8 cellular contexts compared by ENCODE assay signal in the genomic region with DNA sequence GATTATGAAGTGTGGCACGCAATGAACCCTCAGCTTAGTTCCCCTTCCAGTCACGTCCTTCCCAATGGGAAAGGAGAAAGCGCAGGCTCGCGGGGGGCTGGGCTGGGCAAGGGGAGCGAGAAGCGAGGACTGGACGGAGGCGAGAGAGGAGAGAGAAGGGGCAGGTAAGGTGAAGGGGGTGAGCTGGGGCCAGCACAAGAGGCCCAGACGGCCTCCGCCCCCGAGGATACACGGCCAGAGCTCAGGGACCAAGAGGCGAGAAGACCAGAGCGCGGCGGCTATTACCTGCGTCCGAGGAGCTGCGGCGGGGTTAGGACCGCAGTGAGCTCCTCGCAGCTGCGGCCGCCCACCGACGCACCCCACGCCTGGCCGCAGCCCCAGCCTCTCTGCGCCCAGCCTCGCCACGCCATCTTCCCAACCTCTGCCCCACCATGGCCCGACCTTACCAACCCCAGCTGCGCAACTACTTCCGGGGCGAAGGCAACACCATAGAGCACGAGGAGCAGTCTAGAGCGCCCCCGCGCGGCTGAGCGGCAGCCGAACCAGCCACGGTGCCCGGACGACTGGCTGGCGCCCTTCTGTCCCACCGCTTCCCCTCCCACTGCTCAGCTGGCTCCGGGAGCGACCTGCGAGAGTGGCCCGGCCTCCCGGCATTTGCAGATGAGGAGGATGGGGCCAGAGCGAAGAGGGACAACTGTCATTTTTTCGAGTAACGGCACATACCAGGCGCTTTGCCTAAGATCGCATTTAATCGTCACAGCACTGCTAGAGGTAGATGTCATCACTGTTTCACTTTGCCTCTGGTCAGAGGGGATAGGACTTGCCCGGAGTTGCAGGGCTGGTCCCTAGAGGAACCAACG. TPM values are rescaled to one million over a fixed set of nuclear protein-coding genes. Genes with fewer than 3 reads are reported as not detected.
DNase-seq lines count a peak whose midpoint lies in the region; ATAC-seq and TF ChIP-seq lines count a peak whose summit lies in the region.

A gene with protein sequence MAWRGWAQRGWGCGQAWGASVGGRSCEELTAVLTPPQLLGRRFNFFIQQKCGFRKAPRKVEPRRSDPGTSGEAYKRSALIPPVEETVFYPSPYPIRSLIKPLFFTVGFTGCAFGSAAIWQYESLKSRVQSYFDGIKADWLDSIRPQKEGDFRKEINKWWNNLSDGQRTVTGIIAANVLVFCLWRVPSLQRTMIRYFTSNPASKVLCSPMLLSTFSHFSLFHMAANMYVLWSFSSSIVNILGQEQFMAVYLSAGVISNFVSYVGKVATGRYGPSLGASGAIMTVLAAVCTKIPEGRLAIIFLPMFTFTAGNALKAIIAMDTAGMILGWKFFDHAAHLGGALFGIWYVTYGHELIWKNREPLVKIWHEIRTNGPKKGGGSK (minus strand): TSS at position 444 of the 860 bp plus-strand sequence. CDS start 34 bp downstream, at position 410.

- TF ChIP-seq CTCF in GM12875 (IDR thresholded peaks at IDR 0.05; ENCODE audit: borderline replicate concordance, insufficient read depth, low read depth, low read length) (peak; percentile 99), heart left ventricle (IDR thresholded peaks at IDR 0.05) (peak; percentile 89 to 99 (median 96)), upper lobe of left lung (IDR thresholded peaks at IDR 0.05) (peak; percentile 91 to 99 (median 98))

- TF ChIP-seq EP300 in upper lobe of left lung (IDR thresholded peaks at IDR 0.05), result no peak

- H3K9me3 ChIP-seq in adipocyte (ENCODE audit: control insufficient read depth, low read length) (no peaks in the 10 kb centered on the region), heart left ventricle (no peaks in the 10 kb centered on the region), upper lobe of left lung (no peaks in the 10 kb centered on the region)

- peak; percentile 100 for ATAC-seq in HG02798 (IDR thresholded peaks at IDR 0.05; ENCODE audit: poor library complexity, unreplicated experiment)
- ATAC-seq in heart left ventricle, result peak; percentile 100
- ATAC-seq in upper lobe of left lung (ENCODE audit: low FRiP score in 2 of 2), result peak; percentile 100

- H3K27ac ChIP-seq in heart left ventricle (peak within 1 kb of the TSS; percentile 35 to 88 (median 82)), upper lobe of left lung (peak within 1 kb of the TSS; percentile 74 to 92 (median 84))

- H3K27me3 ChIP-seq in adipocyte (replicated peaks; ENCODE audit: control insufficient read depth, insufficient read depth, low read length) (peaks cover 8% of the 10 kb centered on the region), heart left ventricle (no peaks in the 10 kb centered on the region), upper lobe of left lung (no peaks in the 10 kb centered on the region)

- TF ChIP-seq POLR2A in heart left ventricle (IDR thresholded peaks at IDR 0.05) (peak in 1 of 2 donors; percentile 57), upper lobe of left lung (IDR thresholded peaks at IDR 0.05) (peak in 2 of 4 donors; percentile 73 to 80)

- peak; percentile 91 for DNase-seq in NCI-H1417 treated with DMSO at 0.1 percent for 48 hours (lab: John Stamatoyannopoulos, UW)
- peak; percentile 96 for DNase-seq in SW480 (ENCODE audit: low spot score)
- DNase-seq in adipocyte (ENCODE audit: low read depth), result peak; percentile 97
- peak; percentile 95 to 98 (median 97) for DNase-seq in heart left ventricle
- DNase-seq in posterior cingulate gyrus, result peak; percentile 95 to 99 (median 98)
- DNase-seq in upper lobe of left lung, result peak; percentile 98

- H3K9ac ChIP-seq in adipocyte (ENCODE audit: low read length), result peak within 1 kb of the TSS; percentile 90

- H3K4me3 ChIP-seq in GM12875 (ENCODE audit: low read depth, low read length) (peak within 1 kb of the TSS; percentile 97), adipocyte (ENCODE audit: low read length) (peak within 1 kb of the TSS; percentile 89), heart left ventricle (peak within 1 kb of the TSS; percentile 54 to 99 (median 92)), upper lobe of left lung (peak within 1 kb of the TSS; percentile 89 to 99 (median 94))

- intact Hi-C loops in heart left ventricle (cut with DNase I) (loop anchor here in 2 of 10 donors (2.0 to 10.0 kb wide), 5 partner anchors 57 to 413 kb away; a partner anchor contains a TSS), posterior cingulate gyrus (cut with DNase I) (loop anchor here (2.0 to 10.0 kb wide), 4 partner anchors 57 to 382 kb away; a partner anchor contains a TSS)

- no peaks in the 10 kb centered on the region for H3K36me3 ChIP-seq in adipocyte (ENCODE audit: control insufficient read depth, insufficient read depth, low read length, severe bottlenecking)
- peaks cover 0 to 8% (median 0%) of the 10 kb centered on the region in 9 donors for H3K36me3 ChIP-seq in heart left ventricle
- no peaks in the 10 kb centered on the region for H3K36me3 ChIP-seq in upper lobe of left lung

- WGBS in heart left ventricle, 4 donors, result 0 to 1% (median 0%) methylated on average over 24 to 61 of the region's 61 CpGs
- WGBS in upper lobe of left lung, 2 donors, result 0 to 1% methylated on average over 32 to 33 of the region's 61 CpGs

- H3K4me1 ChIP-seq in adipocyte (ENCODE audit: control insufficient read depth, insufficient read depth, low read length) (peaks cover 16% of the 10 kb centered on the region), heart left ventricle (peaks cover 0 to 42% (median 23%) of the 10 kb centered on the region in 12 donors), upper lobe of left lung (peaks cover 19 to 40% (median 23%) of the 10 kb centered on the region in 4 donors)

RNA-seq across cellular contexts. Expression of the gene that starts here (rescaled TPM):
- total RNA-seq in heart left ventricle (10 to 100 TPM; 37.9 to 62.2 (median 53.8) TPM), upper lobe of left lung (10 to 100 TPM; 32.5 to 51.0 (median 40.5) TPM)
- 10 to 100 TPM; 40.5 to 86.9 TPM for polyA plus RNA-seq in heart left ventricle

Comparison
In these comparisons a context has a peak if more than half of its experiments do, and no peak if none do; other contexts are left out.
1. Peak in every context shown above with its lines: DNase-seq, ATAC-seq, H3K4me3 ChIP-seq and H3K27ac ChIP-seq.